In the genomic region with DNA sequence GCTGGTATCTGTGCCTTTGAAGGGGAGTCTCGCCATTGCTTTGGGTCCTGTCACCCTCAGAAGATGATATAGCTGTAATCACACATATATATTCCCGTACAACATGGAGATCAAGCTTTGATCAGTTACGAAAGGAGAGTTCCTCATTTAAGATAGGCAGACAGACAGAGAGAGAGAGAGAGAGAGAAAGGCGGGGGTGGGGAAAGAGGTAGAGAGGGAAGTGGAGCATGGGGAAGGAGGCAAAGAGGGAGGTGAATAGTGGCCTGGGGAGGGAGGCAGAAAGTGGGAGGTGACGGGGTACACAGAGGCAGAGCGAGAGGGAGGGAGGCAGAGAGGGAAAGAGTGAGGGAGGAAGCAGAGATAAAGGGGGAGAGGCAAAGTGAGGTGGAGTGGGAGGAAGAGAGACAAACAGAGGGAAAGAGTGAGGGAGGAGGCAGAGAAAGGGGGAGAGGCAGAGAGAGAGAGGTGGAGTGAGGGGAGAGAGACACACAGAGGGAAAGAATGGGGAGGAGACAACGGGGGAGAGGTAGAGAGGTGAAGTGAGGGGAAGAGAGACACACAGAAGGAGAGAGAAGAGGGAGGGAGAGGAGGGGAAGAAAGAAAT, we compare ENCODE assay signal across 2 cellular contexts.
TF ChIP-seq lines count a peak whose summit lies in the region.

No MANE protein-coding gene starts in this region.

TF ChIP-seq in SK-N-SH, 30 proteins besides CTCF, POLR2A, EP300 and RAD21 (continued from another document):
- TF ChIP-seq, protein P1, sequence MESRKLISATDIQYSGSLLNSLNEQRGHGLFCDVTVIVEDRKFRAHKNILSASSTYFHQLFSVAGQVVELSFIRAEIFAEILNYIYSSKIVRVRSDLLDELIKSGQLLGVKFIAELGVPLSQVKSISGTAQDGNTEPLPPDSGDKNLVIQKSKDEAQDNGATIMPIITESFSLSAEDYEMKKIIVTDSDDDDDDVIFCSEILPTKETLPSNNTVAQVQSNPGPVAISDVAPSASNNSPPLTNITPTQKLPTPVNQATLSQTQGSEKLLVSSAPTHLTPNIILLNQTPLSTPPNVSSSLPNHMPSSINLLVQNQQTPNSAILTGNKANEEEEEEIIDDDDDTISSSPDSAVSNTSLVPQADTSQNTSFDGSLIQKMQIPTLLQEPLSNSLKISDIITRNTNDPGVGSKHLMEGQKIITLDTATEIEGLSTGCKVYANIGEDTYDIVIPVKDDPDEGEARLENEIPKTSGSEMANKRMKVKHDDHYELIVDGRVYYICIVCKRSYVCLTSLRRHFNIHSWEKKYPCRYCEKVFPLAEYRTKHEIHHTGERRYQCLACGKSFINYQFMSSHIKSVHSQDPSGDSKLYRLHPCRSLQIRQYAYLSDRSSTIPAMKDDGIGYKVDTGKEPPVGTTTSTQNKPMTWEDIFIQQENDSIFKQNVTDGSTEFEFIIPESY (IDR thresholded peaks at IDR 0.05; ENCODE audit: borderline replicate concordance, low read depth): no peak
- TF ChIP-seq RCOR1 (IDR thresholded peaks at IDR 0.05; ENCODE audit: low read length) (no peak), SIN3A (IDR thresholded peaks at IDR 0.05; ENCODE audit: borderline replicate concordance, low read depth, low read length) (no peak), TEAD4 (IDR thresholded peaks at IDR 0.05; ENCODE audit: borderline replicate concordance, insufficient read depth) (no peak), GABPA (IDR thresholded peaks at IDR 0.05; ENCODE audit: low read depth) (no peak), NRF1 (IDR thresholded peaks at IDR 0.05; ENCODE audit: low read depth, low read length) (no peak), PBX3 (IDR thresholded peaks at IDR 0.05) (no peak), RXRA (IDR thresholded peaks at IDR 0.05; ENCODE audit: borderline replicate concordance, low read depth) (no peak), SMC3 (IDR thresholded peaks at IDR 0.05; ENCODE audit: low read depth, low read length) (no peak), JUND (IDR thresholded peaks at IDR 0.05) (no peak), YY1 (IDR thresholded peaks at IDR 0.05; ENCODE audit: low read depth) (no peak), EZH2phosphoT487 (IDR thresholded peaks at IDR 0.05; ENCODE audit: borderline replicate concordance, low read depth) (no peak), RFX5 (IDR thresholded peaks at IDR 0.05; ENCODE audit: low read length) (no peak)
- TF ChIP-seq, protein P2, sequence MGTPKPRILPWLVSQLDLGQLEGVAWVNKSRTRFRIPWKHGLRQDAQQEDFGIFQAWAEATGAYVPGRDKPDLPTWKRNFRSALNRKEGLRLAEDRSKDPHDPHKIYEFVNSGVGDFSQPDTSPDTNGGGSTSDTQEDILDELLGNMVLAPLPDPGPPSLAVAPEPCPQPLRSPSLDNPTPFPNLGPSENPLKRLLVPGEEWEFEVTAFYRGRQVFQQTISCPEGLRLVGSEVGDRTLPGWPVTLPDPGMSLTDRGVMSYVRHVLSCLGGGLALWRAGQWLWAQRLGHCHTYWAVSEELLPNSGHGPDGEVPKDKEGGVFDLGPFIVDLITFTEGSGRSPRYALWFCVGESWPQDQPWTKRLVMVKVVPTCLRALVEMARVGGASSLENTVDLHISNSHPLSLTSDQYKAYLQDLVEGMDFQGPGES (IDR thresholded peaks at IDR 0.05; ENCODE audit: low read depth, low read length): no peak
TF ChIP-seq in SK-N-SH: peak in this region for 0.

TF ChIP-seq in SK-N-SH treated with all-trans-retinoic acid at 6 μM for 48 hours, 23 proteins besides CTCF, POLR2A, EP300 and RAD21 (continued from another document):
- TF ChIP-seq TSHZ2 (CRISPR knock-in tag; IDR thresholded peaks at IDR 0.05): no peak
- TF ChIP-seq ZNF565 (CRISPR knock-in tag; conservative IDR thresholded peaks at IDR 0.05; ENCODE audit: low read depth): no peak
TF ChIP-seq in SK-N-SH treated with all-trans-retinoic acid at 6 μM for 48 hours: peak in this region for 0.
